In genomic region chr4:94895081-94895480, GRCh38 we compare ENCODE assay signal across 31 cellular contexts.
"Had no signal": no experiment of that assay in that cellular context is flagged by ENCODE, and none has a peak within 500 bp of the region (broad histone marks: within the 10 kb centered on the region; RNA-seq: fewer than 3 reads in every experiment).

No MANE protein-coding gene starts in this region.

- H3K27me3 ChIP-seq: MG63, Peyer's patch, SJSA1 had no signal

- ATAC-seq: activated CD8-positive, alpha-beta memory T cell treated with anti-CD3 and anti-CD28 coated beads, Interleukin-2, amount 10 ng/mL, durations not matched to agents 7 days and 5 days; activated T-helper 17 cell treated with anti-CD3 and anti-CD28 coated beads, Interleukin-2, amount 50 U/mL, for 72 hours; PC-3 had no signal

- DNase-seq: activated B cell treated with CpG ODN at 0.5 μM for 24 hours; activated CD4-positive, alpha-beta memory T cell treated with anti-CD3 and anti-CD28 coated beads, Interleukin-2, amount 10 ng/mL, durations not matched to agents 7 days and 5 days; activated CD4-positive, alpha-beta T cell treated with anti-CD3 and anti-CD28 coated beads for 48 hours; activated CD4-positive, CD25-positive, alpha-beta regulatory T cell treated with anti-CD3 and anti-CD28 coated beads, Interleukin-2, amount 50 U/mL, for 72 hours; activated CD8-positive, alpha-beta memory T cell treated with anti-CD3 and anti-CD28 coated beads for 24 hours; activated CD8-positive, alpha-beta memory T cell treated with anti-CD3 and anti-CD28 coated beads, Interleukin-2, amount 10 ng/mL, durations not matched to agents 7 days and 5 days; activated CD8-positive, alpha-beta memory T cell treated with anti-CD3 and anti-CD28 coated beads, Interleukin-2, amount 50 U/mL, for 48 hours; activated effector memory CD4-positive, alpha-beta T cell treated with anti-CD3 and anti-CD28 coated beads, Interleukin-2, amount 50 U/mL, for 16 hours; activated naive CD4-positive, alpha-beta T cell; activated naive CD4-positive, alpha-beta T cell treated with anti-CD3 and anti-CD28 coated beads, Interleukin-2, amount 50 U/mL, for 16 hours; activated naive CD8-positive, alpha-beta T cell treated with anti-CD3 and anti-CD28 coated beads for 36 hours; activated T-cell treated with anti-CD3 and anti-CD28 coated beads, Interleukin-2, amount 50 U/mL, for 48 hours; caudate nucleus; cerebellar nuclear complex; Kasumi-1; MG63; NCI-H1092; NCI-H1436 treated with DMSO at 0.1 percent for 48 hours; NCI-H1694 treated with DMSO at 0.1 percent for 48 hours; NCI-H2029; NCI-H345; NCI-H524 treated with DMSO at 0.1 percent for 48 hours; NK-92 treated with Interleukin-12 subunit alpha and Interleukin-12 subunit beta, amount 100 ng/mL, for 24 hours; PC-3; Peyer's patch; RPMI8226; SHP77 treated with DMSO at 0.1 percent for 48 hours; SK-N-SH had no signal

- H3K27ac ChIP-seq: Peyer's patch, SJSA1, VCaP had no signal

- H3K4me1 ChIP-seq: Peyer's patch, SJSA1 had no signal

- H3K36me3 ChIP-seq: MG63, Peyer's patch, SJSA1 had no signal

- H3K4me3 ChIP-seq: MG63, Peyer's patch, SJSA1 had no signal

- H3K9ac ChIP-seq: SK-N-SH had no signal

- H3K4me2 ChIP-seq: SK-N-SH had no signal

- H3K9me3 ChIP-seq: MG63, Peyer's patch, SJSA1, SK-N-SH had no signal
